In the genomic region with DNA sequence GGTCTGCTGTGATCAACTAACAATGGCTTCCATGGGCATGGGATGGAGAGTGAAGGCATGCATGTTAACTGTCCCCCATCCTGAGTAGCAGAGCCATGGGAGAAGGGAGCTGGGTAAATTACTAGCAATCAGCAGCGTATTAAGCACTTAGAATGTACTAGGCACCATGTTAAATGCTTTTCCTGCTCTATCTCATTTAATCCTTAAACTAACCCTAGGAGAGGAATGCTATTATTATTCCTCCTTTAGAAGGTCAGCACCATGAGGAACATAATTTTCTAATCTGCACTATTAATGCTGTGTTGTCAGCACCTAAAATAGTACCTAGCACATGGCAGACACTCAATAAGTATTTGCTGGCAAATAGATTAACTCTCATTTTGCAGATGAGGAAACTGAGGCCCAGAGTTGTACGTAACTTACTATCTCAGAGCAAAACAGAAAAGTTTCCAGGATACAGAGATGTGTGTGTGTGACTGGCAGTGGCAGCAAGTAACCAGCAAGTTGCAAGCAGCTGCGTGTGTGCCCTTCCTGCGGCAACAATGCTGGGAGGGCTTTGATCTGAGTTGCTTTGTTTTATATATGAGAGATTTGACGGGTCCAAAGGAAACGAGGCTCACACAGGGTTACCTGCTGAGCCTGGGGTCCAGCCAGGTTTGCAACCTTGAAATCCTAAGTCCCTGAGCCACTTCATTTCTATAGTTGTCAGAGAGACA, we compare ENCODE assay signal across 10 cellular contexts. TPM values are rescaled to one million over a fixed set of nuclear protein-coding genes. Genes with fewer than 3 reads are reported as not detected.
DNase-seq lines count a peak whose midpoint lies in the region; ATAC-seq and TF ChIP-seq lines count a peak whose summit lies in the region.
"Had no signal": no experiment of that assay in that cellular context is flagged by ENCODE, and none has a peak within 500 bp of the region (broad histone marks: within the 10 kb centered on the region; RNA-seq: fewer than 3 reads in every experiment).

No MANE protein-coding gene starts in this region.

- no peak for TF ChIP-seq CTCF in BE2C (IDR thresholded peaks at IDR 0.05; ENCODE audit: low read depth, low read length)

- H3K27me3 Mint-ChIP-seq in activated T-helper 1 cell treated with anti-CD3 and anti-CD28 coated beads, Interleukin-12 subunit alpha, Interleukin-12 subunit beta, Interleukin-2, Interleukin-4 antibody, amounts not matched to agents 30 ng/mL and 10 ng/mL and 1 ng/mL, durations not matched to agents 14 hours and 24 hours and 36 hours (ENCODE audit: insufficient read depth) = peaks cover 17% of the 10 kb centered on the region
- peaks cover 0 to 37% (median 0%) of the 10 kb centered on the region in 5 donors for H3K27me3 Mint-ChIP-seq in naive thymus-derived CD4-positive, alpha-beta T cell

- no peaks in the 10 kb centered on the region for H4K20me1 ChIP-seq in BLaER1 treated with 17β-estradiol and CSF1 and Interleukin-3, amounts not matched to agents 10 nM and 100 nM

- H3K36me3 ChIP-seq in BLaER1 treated with 17β-estradiol and CSF1 and Interleukin-3, amounts not matched to agents 10 nM and 100 nM = no peaks in the 10 kb centered on the region
- H3K36me3 ChIP-seq in naive thymus-derived CD4-positive, alpha-beta T cell (ENCODE audit: control insufficient read depth in 2 of 3, insufficient read depth in 3 of 3, low read length in 3 of 3) = no peaks in the 10 kb centered on the region
- H3K36me3 ChIP-seq in BE2C = no peaks in the 10 kb centered on the region
- H3K36me3 ChIP-seq: prostate gland had no signal

- H3K36me3 Mint-ChIP-seq in activated T-helper 1 cell treated with anti-CD3 and anti-CD28 coated beads, Interleukin-12 subunit alpha, Interleukin-12 subunit beta, Interleukin-2, Interleukin-4 antibody, amounts not matched to agents 30 ng/mL and 10 ng/mL and 1 ng/mL, durations not matched to agents 14 hours and 24 hours and 36 hours (ENCODE audit: low read depth) = peaks cover 2% of the 10 kb centered on the region
- peaks cover 0 to 1% (median 0%) of the 10 kb centered on the region in 5 donors for H3K36me3 Mint-ChIP-seq in naive thymus-derived CD4-positive, alpha-beta T cell

- H3K4me3 Mint-ChIP-seq in activated T-helper 1 cell treated with anti-CD3 and anti-CD28 coated beads, Interleukin-12 subunit alpha, Interleukin-12 subunit beta, Interleukin-2, Interleukin-4 antibody, amounts not matched to agents 30 ng/mL and 10 ng/mL and 1 ng/mL, durations not matched to agents 14 hours and 24 hours and 36 hours = peak overlapping the region; percentile 66
- peak overlapping the region; percentile 64 to 84 (median 74) for H3K4me3 Mint-ChIP-seq in naive thymus-derived CD4-positive, alpha-beta T cell

- peak overlapping the region; percentile 74 to 86 (median 80); a peak in 21 of 22 replicates for H3K27ac ChIP-seq in BLaER1 treated with 17β-estradiol and CSF1 and Interleukin-3, amounts not matched to agents 10 nM and 100 nM
- peak overlapping the region; percentile 52 for H3K27ac ChIP-seq in naive thymus-derived CD4-positive, alpha-beta T cell (ENCODE audit: low read depth, low read length)

- ATAC-seq in GM19043 (IDR thresholded peaks at IDR 0.05; ENCODE audit: low read depth, unreplicated experiment) (peak; percentile 5), GM19035 (IDR thresholded peaks at IDR 0.05; ENCODE audit: unreplicated experiment) (no peak), HG02610 (IDR thresholded peaks at IDR 0.05; ENCODE audit: unreplicated experiment) (no peak), GM19328 (IDR thresholded peaks at IDR 0.05; ENCODE audit: unreplicated experiment) (no peak)
- ATAC-seq in naive thymus-derived CD4-positive, alpha-beta T cell = peak; percentile 48

- H3K27me3 ChIP-seq in BLaER1 treated with 17β-estradiol and CSF1 and Interleukin-3, amounts not matched to agents 10 nM and 100 nM = no peaks in the 10 kb centered on the region
- no peaks in the 10 kb centered on the region for H3K27me3 ChIP-seq in naive thymus-derived CD4-positive, alpha-beta T cell (ENCODE audit: control insufficient read depth in 2 of 2, insufficient read depth in 2 of 2, low read length in 2 of 2)
- no peaks in the 10 kb centered on the region for H3K27me3 ChIP-seq in BE2C

- H3K9ac ChIP-seq in BLaER1 treated with 17β-estradiol and CSF1 and Interleukin-3, amounts not matched to agents 10 nM and 100 nM = peak overlapping the region; percentile 43 to 73 (median 60); a peak in 21 of 22 replicates

- H3K4me1 ChIP-seq in BLaER1 treated with 17β-estradiol and CSF1 and Interleukin-3, amounts not matched to agents 10 nM and 100 nM = peaks cover 74 to 88% (median 81%) of the 10 kb centered on the region in 10 experiments
- H3K4me1 ChIP-seq in naive thymus-derived CD4-positive, alpha-beta T cell (ENCODE audit: control insufficient read depth in 2 of 2, insufficient read depth in 2 of 2, low read length in 2 of 2) = peaks cover 7 to 37% of the 10 kb centered on the region in 2 donors
- peaks cover 16% of the 10 kb centered on the region for H3K4me1 ChIP-seq in BE2C
- H3K4me1 ChIP-seq: prostate gland had no signal

- H3K27ac Mint-ChIP-seq in activated T-helper 1 cell treated with anti-CD3 and anti-CD28 coated beads, Interleukin-12 subunit alpha, Interleukin-12 subunit beta, Interleukin-2, Interleukin-4 antibody, amounts not matched to agents 30 ng/mL and 10 ng/mL and 1 ng/mL, durations not matched to agents 14 hours and 24 hours and 36 hours = no peak overlapping the region
- H3K27ac Mint-ChIP-seq in naive thymus-derived CD4-positive, alpha-beta T cell = peak overlapping the region; percentile 59 to 90 (median 83)

- H3K4me2 ChIP-seq in BLaER1 treated with 17β-estradiol and CSF1 and Interleukin-3, amounts not matched to agents 10 nM and 100 nM = peak overlapping the region; percentile 74 to 97 (median 85)

- 0 out of 22 replicates have a peak, but pooled peaks cover 0 to 7% (median 0%) of the 10 kb centered on the region in 11 experiments for H3K9me3 ChIP-seq in BLaER1 treated with 17β-estradiol and CSF1 and Interleukin-3, amounts not matched to agents 10 nM and 100 nM (replicated peaks in 1 of 11)
- no peaks in the 10 kb centered on the region for H3K9me3 ChIP-seq in naive thymus-derived CD4-positive, alpha-beta T cell (ENCODE audit: control insufficient read depth in 2 of 3, low read length in 3 of 3)
- H3K9me3 ChIP-seq in BE2C = no peaks in the 10 kb centered on the region
- H3K9me3 ChIP-seq: prostate gland had no signal

- H3K9me3 Mint-ChIP-seq in activated T-helper 1 cell treated with anti-CD3 and anti-CD28 coated beads, Interleukin-12 subunit alpha, Interleukin-12 subunit beta, Interleukin-2, Interleukin-4 antibody, amounts not matched to agents 30 ng/mL and 10 ng/mL and 1 ng/mL, durations not matched to agents 14 hours and 24 hours and 36 hours = no peaks in the 10 kb centered on the region
- peaks cover 0 to 4% (median 0%) of the 10 kb centered on the region in 11 donors for H3K9me3 Mint-ChIP-seq in naive thymus-derived CD4-positive, alpha-beta T cell

- peak overlapping the region in 8 of 10 experiments; percentile 5 to 44 (median 22); a peak in 10 of 20 replicates for H3K4me3 ChIP-seq in BLaER1 treated with 17β-estradiol and CSF1 and Interleukin-3, amounts not matched to agents 10 nM and 100 nM
- peak overlapping the region; percentile 17 for H3K4me3 ChIP-seq in naive thymus-derived CD4-positive, alpha-beta T cell (ENCODE audit: low read length)
- H3K4me3 ChIP-seq in BE2C (ENCODE audit: low read depth, low read length) = no peak overlapping the region
- H3K4me3 ChIP-seq: prostate gland had no signal

- intact Hi-C loops in activated T-helper 1 cell treated with anti-CD3 and anti-CD28 coated beads, Interleukin-12 subunit alpha, Interleukin-12 subunit beta, Interleukin-2, Interleukin-4 antibody, amounts not matched to agents 30 ng/mL and 10 ng/mL and 1 ng/mL, durations not matched to agents 14 hours and 24 hours and 36 hours (cut with micrococcal nuclease) = no loop called here
- intact Hi-C loops in naive thymus-derived CD4-positive, alpha-beta T cell (cut with micrococcal nuclease) = loop anchor here in 1 of 2 donors (1.0 to 10.0 kb wide), 3 partner anchors 10 to 383 kb away; partner anchors contain the start of gene KIAA0513

- DNase-seq in activated T-helper 1 cell treated with anti-CD3 and anti-CD28 coated beads, Interleukin-12 subunit alpha, Interleukin-12 subunit beta, Interleukin-2, Interleukin-4 antibody, amounts not matched to agents 30 ng/mL and 10 ng/mL and 1 ng/mL, durations not matched to agents 14 hours and 24 hours and 36 hours (ENCODE audit: low spot score) = no peak
- peak in 7 of 9 donors; percentile 30 to 61 (median 45) for DNase-seq in naive thymus-derived CD4-positive, alpha-beta T cell
- no peak for DNase-seq in BE2C
- DNase-seq: NCI-H1092 treated with DMSO at 0.1 percent for 48 hours had no signal

- POLR2A ChIA-PET in naive thymus-derived CD4-positive, alpha-beta T cell (lab: Charles Lee) = interaction anchor here (0.6 to 1.6 kb wide), 9 partner anchors 10 to 137 kb away, joined by 3 to 6 read pairs (median 3); no protein-coding TSS in a partner anchor

- CTCF ChIA-PET in naive thymus-derived CD4-positive, alpha-beta T cell (lab: Charles Lee) = interaction anchor here (0.7 to 3.0 kb wide), 6 partner anchors 19 to 131 kb away, joined by 3 to 11 read pairs (median 4); no protein-coding TSS in a partner anchor

- H3K4me1 Mint-ChIP-seq in activated T-helper 1 cell treated with anti-CD3 and anti-CD28 coated beads, Interleukin-12 subunit alpha, Interleukin-12 subunit beta, Interleukin-2, Interleukin-4 antibody, amounts not matched to agents 30 ng/mL and 10 ng/mL and 1 ng/mL, durations not matched to agents 14 hours and 24 hours and 36 hours (ENCODE audit: low read depth) = peaks cover 51% of the 10 kb centered on the region
- peaks cover 40 to 60% (median 58%) of the 10 kb centered on the region in 7 donors for H3K4me1 Mint-ChIP-seq in naive thymus-derived CD4-positive, alpha-beta T cell

RNA-seq across cellular contexts. Expression of gene KLHL36, which starts 6.5 kb away (rescaled TPM):
- total RNA-seq in activated T-helper 1 cell treated with anti-CD3 and anti-CD28 coated beads, Interleukin-12 subunit alpha, Interleukin-12 subunit beta, Interleukin-2, Interleukin-4 antibody, amounts not matched to agents 30 ng/mL and 10 ng/mL and 1 ng/mL, durations not matched to agents 14 hours and 24 hours and 36 hours = 39.3 and 42.6 TPM in 2 replicates
- 100 to 1,000 TPM in 2 of 5 experiments, 10 to 100 TPM in 3; 51.8 to 161 (median 97.8) TPM for total RNA-seq in naive thymus-derived CD4-positive, alpha-beta T cell
- polyA plus RNA-seq in naive thymus-derived CD4-positive, alpha-beta T cell = 10 to 100 TPM; 45.8 to 73.7 TPM
- polyA plus RNA-seq in BE2C (2012; ENCODE audit: insufficient read depth, insufficient read length, low read depth) = 11.8 TPM

RNA-seq across cellular contexts. Expression of gene COTL1, which starts 23.9 kb away (rescaled TPM):
- total RNA-seq in activated T-helper 1 cell treated with anti-CD3 and anti-CD28 coated beads, Interleukin-12 subunit alpha, Interleukin-12 subunit beta, Interleukin-2, Interleukin-4 antibody, amounts not matched to agents 30 ng/mL and 10 ng/mL and 1 ng/mL, durations not matched to agents 14 hours and 24 hours and 36 hours = 531 and 535 TPM in 2 replicates
- total RNA-seq in naive thymus-derived CD4-positive, alpha-beta T cell = 100 to 1,000 TPM in 3 of 5 experiments, 10 to 100 TPM in 2; 84.2 to 704 (median 172) TPM
- polyA plus RNA-seq in naive thymus-derived CD4-positive, alpha-beta T cell = 100 to 1,000 TPM; 268 to 344 TPM
- 21.2 TPM for polyA plus RNA-seq in BE2C (2012; ENCODE audit: insufficient read depth, insufficient read length, low read depth)

RNA-seq across cellular contexts. Expression of gene USP10, which starts 58.0 kb away (rescaled TPM):
- 153 and 159 TPM in 2 replicates for total RNA-seq in activated T-helper 1 cell treated with anti-CD3 and anti-CD28 coated beads, Interleukin-12 subunit alpha, Interleukin-12 subunit beta, Interleukin-2, Interleukin-4 antibody, amounts not matched to agents 30 ng/mL and 10 ng/mL and 1 ng/mL, durations not matched to agents 14 hours and 24 hours and 36 hours
- total RNA-seq in naive thymus-derived CD4-positive, alpha-beta T cell = 100 to 1,000 TPM in 3 of 5 experiments, 10 to 100 TPM in 2; 88.4 to 113 (median 112) TPM
- polyA plus RNA-seq in naive thymus-derived CD4-positive, alpha-beta T cell = 100 to 1,000 TPM; 106 to 123 TPM
- polyA plus RNA-seq in BE2C (2012; ENCODE audit: insufficient read depth, insufficient read length, low read depth) = 184 TPM

Comparison
In these comparisons a context has a peak if more than half of its experiments do, and no peak if none do; other contexts are left out.
1. ATAC-seq: peak in GM19043 (single experiment) and naive thymus-derived CD4-positive, alpha-beta T cell (single experiment); none in GM19035 (single experiment), HG02610 (single experiment) and GM19328 (single experiment).
2. DNase-seq: peak in naive thymus-derived CD4-positive, alpha-beta T cell (7 of 9); none in activated T-helper 1 cell treated with anti-CD3 and anti-CD28 coated beads, Interleukin-12 subunit alpha, Interleukin-12 subunit beta, Interleukin-2, Interleukin-4 antibody, amounts not matched to agents 30 ng/mL and 10 ng/mL and 1 ng/mL, durations not matched to agents 14 hours and 24 hours and 36 hours (single experiment) and BE2C (single experiment).